Comparison of ENCODE assay signal across 8 cellular contexts in the genomic region with DNA sequence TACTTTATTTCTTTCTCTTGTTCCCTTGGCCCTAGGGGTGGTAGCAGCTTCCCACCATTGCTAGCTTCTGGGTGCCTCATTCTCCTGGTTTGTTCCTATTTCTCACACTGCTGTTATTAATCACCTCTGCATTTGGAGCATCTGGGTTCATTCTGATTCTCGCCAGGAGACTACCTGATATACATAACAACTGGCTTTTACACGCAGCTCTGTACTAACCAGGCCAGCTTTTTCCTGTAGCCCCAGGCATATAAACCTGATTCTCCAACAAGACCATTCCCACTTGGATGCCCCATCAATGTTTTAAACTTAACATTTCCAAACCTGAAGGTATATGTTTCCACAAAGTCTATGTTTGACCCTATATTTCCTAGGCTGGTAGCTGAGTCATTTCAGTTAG.
"Had no signal": no experiment of that assay in that cellular context is flagged by ENCODE, and none has a peak within 500 bp of the region (broad histone marks: within the 10 kb centered on the region; RNA-seq: fewer than 3 reads in every experiment).

No MANE protein-coding gene starts in this region.

- H3K4me3 Mint-ChIP-seq: HFFc6 had no signal

- H3K27ac ChIP-seq: GM23248 had no signal

- H3K4me1 ChIP-seq: HAP-1 had no signal

- DNase-seq: GM23248, H7, HFFc6, IMR-90, KG1 had no signal

- H3K9me3 ChIP-seq: HAP-1 had no signal

- H3K36me3 ChIP-seq: HAP-1 had no signal

- H3K9ac ChIP-seq: GM23248 had no signal

- H2AFZ ChIP-seq: GM23248 had no signal

- H3K27ac Mint-ChIP-seq: HFFc6 had no signal

- ATAC-seq: HCT116, K562 had no signal

- H3K4me3 ChIP-seq: GM23248, HAP-1, K562 had no signal
